ENCODE assay signal across 13 cellular contexts in the genomic region with DNA sequence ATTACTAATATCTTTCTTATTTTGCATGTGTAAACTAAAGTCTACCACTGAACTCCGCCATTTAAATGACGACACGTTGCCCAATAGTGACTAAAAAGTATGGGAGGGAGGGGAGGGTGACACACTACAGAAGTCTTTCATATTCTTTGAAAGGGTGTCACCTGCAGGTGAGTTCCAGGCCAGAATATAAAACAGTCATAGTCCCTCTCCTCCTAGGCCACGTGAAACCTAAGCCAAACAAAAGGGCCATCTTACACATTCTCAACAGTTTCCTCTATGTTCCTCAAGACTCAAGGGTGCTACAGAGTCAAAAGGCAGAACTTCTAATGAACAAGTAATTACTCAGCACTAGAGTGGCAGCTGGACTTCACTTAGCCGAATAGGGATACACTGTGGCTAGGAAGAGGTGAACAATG. TPM values are rescaled to one million over a fixed set of nuclear protein-coding genes. Genes with fewer than 3 reads are reported as not detected.
DNase-seq lines count a peak whose midpoint lies in the region; ATAC-seq, FAIRE-seq and TF ChIP-seq lines count a peak whose summit lies in the region.
"Had no signal": no experiment of that assay in that cellular context is flagged by ENCODE, and none has a peak within 500 bp of the region (broad histone marks: within the 10 kb centered on the region; RNA-seq: fewer than 3 reads in every experiment).

No MANE protein-coding gene starts in this region.

- no peak for TF ChIP-seq CTCF in 22Rv1 (IDR thresholded peaks at IDR 0.05)
- TF ChIP-seq CTCF in RWPE2 (IDR thresholded peaks at IDR 0.05; ENCODE audit: poor library complexity, severe bottlenecking) = no peak

- peaks cover 6% of the 10 kb centered on the region for H3K36me3 ChIP-seq in RWPE2 (ENCODE audit: low read depth)

- H3K9me3 Mint-ChIP-seq in activated T-helper 2 cell treated with anti-CD3 and anti-CD28 coated beads, Interferon-gamma antibody, Interleukin-2, Interleukin-4, amounts not matched to agents 10 μg/mL and 5 μg/mL and 100 μg/mL, durations not matched to agents 14 hours and 24 hours and 36 hours = no peaks in the 10 kb centered on the region

- H3K4me3 Mint-ChIP-seq in activated T-helper 2 cell treated with anti-CD3 and anti-CD28 coated beads, Interferon-gamma antibody, Interleukin-2, Interleukin-4, amounts not matched to agents 10 μg/mL and 5 μg/mL and 100 μg/mL, durations not matched to agents 14 hours and 24 hours and 36 hours (ENCODE audit: low read depth) = no peak overlapping the region

- H3K4me1 ChIP-seq in RWPE2 (ENCODE audit: insufficient read depth, poor library complexity, severe bottlenecking) = peaks cover 83% of the 10 kb centered on the region

- no peak overlapping the region for H3K27ac Mint-ChIP-seq in activated T-helper 2 cell treated with anti-CD3 and anti-CD28 coated beads, Interferon-gamma antibody, Interleukin-2, Interleukin-4, amounts not matched to agents 10 μg/mL and 5 μg/mL and 100 μg/mL, durations not matched to agents 14 hours and 24 hours and 36 hours

- FAIRE-seq in GM12892 (lab: Jason Lieb, UNC) = no peak

- H3K27ac ChIP-seq in 22Rv1 = peak overlapping the region; percentile 58; the same call in 1 of the 2 replicates
- peak overlapping the region; percentile 84 for H3K27ac ChIP-seq in RWPE2 (ENCODE audit: poor library complexity, severe bottlenecking)
- H3K27ac ChIP-seq: C4-2B had no signal

- H3K9me3 ChIP-seq in RWPE2 (ENCODE audit: severe bottlenecking) = no peaks in the 10 kb centered on the region

- peaks cover 29% of the 10 kb centered on the region for H3K36me3 Mint-ChIP-seq in activated T-helper 2 cell treated with anti-CD3 and anti-CD28 coated beads, Interferon-gamma antibody, Interleukin-2, Interleukin-4, amounts not matched to agents 10 μg/mL and 5 μg/mL and 100 μg/mL, durations not matched to agents 14 hours and 24 hours and 36 hours (ENCODE audit: low read depth)

- no peaks in the 10 kb centered on the region for H3K27me3 Mint-ChIP-seq in activated T-helper 2 cell treated with anti-CD3 and anti-CD28 coated beads, Interferon-gamma antibody, Interleukin-2, Interleukin-4, amounts not matched to agents 10 μg/mL and 5 μg/mL and 100 μg/mL, durations not matched to agents 14 hours and 24 hours and 36 hours (ENCODE audit: low read depth)

- DNase-seq in DMS53 (lab: John Stamatoyannopoulos, UW) = peak; percentile 80
- DNase-seq in RWPE2 (ENCODE audit: low spot score) = no peak
- no peak for DNase-seq in left colon
- DNase-seq in GM12892 (ENCODE audit: insufficient read length) = no peak
- no peak for DNase-seq in activated T-helper 2 cell treated with anti-CD3 and anti-CD28 coated beads, Interferon-gamma antibody, Interleukin-2, Interleukin-4, amounts not matched to agents 10 μg/mL and 5 μg/mL and 100 μg/mL, durations not matched to agents 14 hours and 24 hours and 36 hours (ENCODE audit: low spot score)
- no peak for DNase-seq in middle frontal gyrus (ENCODE audit: extremely low spot score, low spot score)
- DNase-seq: MM.1S, NCI-H774, retina, SHP77 had no signal

- H3K27me3 ChIP-seq in RWPE2 (ENCODE audit: insufficient read depth, poor library complexity, severe bottlenecking) = no peaks in the 10 kb centered on the region

- H3K4me1 Mint-ChIP-seq in activated T-helper 2 cell treated with anti-CD3 and anti-CD28 coated beads, Interferon-gamma antibody, Interleukin-2, Interleukin-4, amounts not matched to agents 10 μg/mL and 5 μg/mL and 100 μg/mL, durations not matched to agents 14 hours and 24 hours and 36 hours (ENCODE audit: low read depth) = peaks cover 71% of the 10 kb centered on the region

- ATAC-seq in RWPE2 (ENCODE audit: low read depth) (no peak), left colon (peak; percentile 20), GM21381 (IDR thresholded peaks at IDR 0.05; ENCODE audit: unreplicated experiment) (no peak)

- intact Hi-C loops in left colon (cut with DNase I, micrococcal nuclease) = no loop called here
- intact Hi-C loops in activated T-helper 2 cell treated with anti-CD3 and anti-CD28 coated beads, Interferon-gamma antibody, Interleukin-2, Interleukin-4, amounts not matched to agents 10 μg/mL and 5 μg/mL and 100 μg/mL, durations not matched to agents 14 hours and 24 hours and 36 hours (cut with micrococcal nuclease) = no loop called here

- TF ChIP-seq POLR2A in GM12892 (IDR thresholded peaks at IDR 0.05; ENCODE audit: low read depth, low read length) = no peak

- H3K4me3 ChIP-seq in RWPE2 (ENCODE audit: severe bottlenecking) = no peak overlapping the region

RNA-seq across cellular contexts. Expression of a gene that starts 6.4 kb away (rescaled TPM):
- total RNA-seq in left colon = 100 to 1,000 TPM in 1 of 2 donors, 10 to 100 TPM in 1; 97.7 to 106 TPM
- polyA plus RNA-seq in GM12892 (2012; ENCODE audit: missing spikeins) = 0.57 TPM
- 44.8 and 45.3 TPM in 2 replicates for total RNA-seq in activated T-helper 2 cell treated with anti-CD3 and anti-CD28 coated beads, Interferon-gamma antibody, Interleukin-2, Interleukin-4, amounts not matched to agents 10 μg/mL and 5 μg/mL and 100 μg/mL, durations not matched to agents 14 hours and 24 hours and 36 hours
